22 cellular contexts compared by ENCODE assay signal in genomic region chr13:42148538-42148937, GRCh38.
DNase-seq lines count a peak whose midpoint lies in the region; ATAC-seq and TF ChIP-seq lines count a peak whose summit lies in the region.
"Had no signal": no experiment of that assay in that cellular context is flagged by ENCODE, and none has a peak within 500 bp of the region (broad histone marks: within the 10 kb centered on the region; RNA-seq: fewer than 3 reads in every experiment).

No MANE protein-coding gene starts in this region.

- no peaks in the 10 kb centered on the region for H3K27me3 Mint-ChIP-seq in activated naive CD8-positive, alpha-beta T cell
- no peaks in the 10 kb centered on the region for H3K27me3 Mint-ChIP-seq in activated naive CD8-positive, alpha-beta T cell treated with anti-CD3 and anti-CD28 coated beads for 36 hours
- H3K27me3 Mint-ChIP-seq in activated naive CD8-positive, alpha-beta T cell treated with anti-CD3 and anti-CD28 coated beads, Interleukin-2, amount 10 ng/mL, durations not matched to agents 7 days and 5 days: no peaks in the 10 kb centered on the region
- H3K27me3 Mint-ChIP-seq in naive thymus-derived CD8-positive, alpha-beta T cell: no peaks in the 10 kb centered on the region
- H3K27me3 Mint-ChIP-seq: IgD-negative memory B cell had no signal

- H3K36me3 ChIP-seq in mucosa of descending colon (ENCODE audit: low read depth) (no peaks in the 10 kb centered on the region), PC-3 (ENCODE audit: low read depth, low read length) (no peaks in the 10 kb centered on the region)
- H3K36me3 ChIP-seq: Peyer's patch had no signal

- H3K9ac ChIP-seq in PC-3 (ENCODE audit: low read length): no peak overlapping the region

- H3K27me3 ChIP-seq in PC-3 (ENCODE audit: low read length): no peaks in the 10 kb centered on the region
- H3K27me3 ChIP-seq: Peyer's patch had no signal

- no TSS peak for BruUV-seq in PC-3 (replicated peaks; lab: Mats Ljungman, UMichigan)

- no peak for DNase-seq in activated naive CD8-positive, alpha-beta T cell treated with anti-CD3 and anti-CD28 coated beads for 36 hours
- no peak for DNase-seq in activated naive CD8-positive, alpha-beta T cell treated with anti-CD3 and anti-CD28 coated beads, Interleukin-2, amount 10 ng/mL, durations not matched to agents 7 days and 5 days
- DNase-seq in naive thymus-derived CD8-positive, alpha-beta T cell: peak in 1 of 10 donors; percentile 0
- DNase-seq in mucosa of descending colon: no peak
- DNase-seq in PC-3: no peak
- DNase-seq in NCI-H774 (lab: John Stamatoyannopoulos, UW): no peak
- DNase-seq: AML-193; C1 segment of cervical spinal cord; CD8-positive, alpha-beta T cell; DMS153; MM.1S; NCI-H1092; NCI-H1436; NCI-H187 treated with DMSO at 0.1 percent for 48 hours; NCI-H226; NCI-H510A treated with DMSO at 0.1 percent for 48 hours; NCI-H748 treated with DMSO at 0.1 percent for 48 hours; NK-92 treated with Interleukin-12 subunit alpha and Interleukin-12 subunit beta, amount 100 ng/mL, for 24 hours; Peyer's patch had no signal

- H3K27ac ChIP-seq in PC-3 (ENCODE audit: low read length): no peak overlapping the region
- H3K27ac ChIP-seq: Peyer's patch had no signal

- H3K79me2 ChIP-seq in PC-3 (ENCODE audit: low read length): no peaks in the 10 kb centered on the region

- CTCF ChIA-PET in PC-3 (lab: Charles Lee): no interaction called here

- no peaks in the 10 kb centered on the region for H3K4me1 ChIP-seq in mucosa of descending colon (ENCODE audit: low read depth)
- peaks cover 10% of the 10 kb centered on the region for H3K4me1 ChIP-seq in PC-3 (ENCODE audit: insufficient read depth, low read length)
- H3K4me1 ChIP-seq: Peyer's patch had no signal

- H3K9me3 ChIP-seq in mucosa of descending colon: no peaks in the 10 kb centered on the region
- H3K9me3 ChIP-seq in PC-3 (ENCODE audit: low read length): no peaks in the 10 kb centered on the region
- H3K9me3 ChIP-seq: Peyer's patch had no signal

- H3K9me3 Mint-ChIP-seq in activated naive CD8-positive, alpha-beta T cell (ENCODE audit: low read depth): peaks cover 4% of the 10 kb centered on the region
- peaks cover 2% of the 10 kb centered on the region for H3K9me3 Mint-ChIP-seq in activated naive CD8-positive, alpha-beta T cell treated with anti-CD3 and anti-CD28 coated beads for 36 hours
- H3K9me3 Mint-ChIP-seq in activated naive CD8-positive, alpha-beta T cell treated with anti-CD3 and anti-CD28 coated beads, Interleukin-2, amount 10 ng/mL, durations not matched to agents 7 days and 5 days: no peaks in the 10 kb centered on the region
- H3K9me3 Mint-ChIP-seq in naive thymus-derived CD8-positive, alpha-beta T cell: peaks cover 0 to 7% (median 0%) of the 10 kb centered on the region in 9 donors
- H3K9me3 Mint-ChIP-seq: CD8-positive, alpha-beta T cell had no signal

- no peaks in the 10 kb centered on the region for H3K9me2 ChIP-seq in PC-3 (replicated peaks; ENCODE audit: low read length)

- H3K4me3 ChIP-seq in mucosa of descending colon: no peak overlapping the region
- H3K4me3 ChIP-seq in PC-3 (ENCODE audit: low read length): no peak overlapping the region
- H3K4me3 ChIP-seq: Peyer's patch had no signal

- no peak overlapping the region for H3K4me2 ChIP-seq in PC-3 (ENCODE audit: low read length)

- ATAC-seq in activated naive CD8-positive, alpha-beta T cell treated with anti-CD3 and anti-CD28 coated beads, Interleukin-2, amount 10 ng/mL, durations not matched to agents 7 days and 5 days (ENCODE audit: low read depth): peak; percentile 42
- ATAC-seq in naive thymus-derived CD8-positive, alpha-beta T cell: peak in 1 of 2 donors; percentile 30
- ATAC-seq in mucosa of descending colon (no peak), PC-3 (no peak)
- ATAC-seq: CD8-positive, alpha-beta T cell; SK-N-SH treated with all-trans-retinoic acid at 6 μM for 48 hours had no signal

- no peak overlapping the region for H3K27ac Mint-ChIP-seq in activated naive CD8-positive, alpha-beta T cell
- H3K27ac Mint-ChIP-seq in activated naive CD8-positive, alpha-beta T cell treated with anti-CD3 and anti-CD28 coated beads for 36 hours: no peak overlapping the region
- no peak overlapping the region for H3K27ac Mint-ChIP-seq in activated naive CD8-positive, alpha-beta T cell treated with anti-CD3 and anti-CD28 coated beads, Interleukin-2, amount 10 ng/mL, durations not matched to agents 7 days and 5 days
- peak overlapping the region in 3 of 10 donors; percentile 7 to 52 (median 50) for H3K27ac Mint-ChIP-seq in naive thymus-derived CD8-positive, alpha-beta T cell
- H3K27ac Mint-ChIP-seq: CD8-positive, alpha-beta T cell; IgD-negative memory B cell had no signal

- H3K36me3 Mint-ChIP-seq in activated naive CD8-positive, alpha-beta T cell: peaks cover 15% of the 10 kb centered on the region
- H3K36me3 Mint-ChIP-seq in activated naive CD8-positive, alpha-beta T cell treated with anti-CD3 and anti-CD28 coated beads for 36 hours: peaks cover 14% of the 10 kb centered on the region
- peaks cover 35% of the 10 kb centered on the region for H3K36me3 Mint-ChIP-seq in activated naive CD8-positive, alpha-beta T cell treated with anti-CD3 and anti-CD28 coated beads, Interleukin-2, amount 10 ng/mL, durations not matched to agents 7 days and 5 days
- H3K36me3 Mint-ChIP-seq in naive thymus-derived CD8-positive, alpha-beta T cell: peaks cover 0 to 4% (median 3%) of the 10 kb centered on the region in 3 donors

- H3F3A ChIP-seq in PC-3 (ENCODE audit: low read length, unreplicated experiment): no peaks in the 10 kb centered on the region

- POLR2A ChIA-PET in activated naive CD8-positive, alpha-beta T cell treated with anti-CD3 and anti-CD28 coated beads, Interleukin-2, amount 10 ng/mL, durations not matched to agents 7 days and 5 days (lab: Charles Lee): no interaction called here
- POLR2A ChIA-PET in naive thymus-derived CD8-positive, alpha-beta T cell (lab: Charles Lee): no interaction called here
- POLR2A ChIA-PET in PC-3 (lab: Charles Lee; ENCODE audit: unreplicated experiment): no interaction called here

- H3K4me3 Mint-ChIP-seq in activated naive CD8-positive, alpha-beta T cell: peak overlapping the region; percentile 53
- no peak overlapping the region for H3K4me3 Mint-ChIP-seq in activated naive CD8-positive, alpha-beta T cell treated with anti-CD3 and anti-CD28 coated beads for 36 hours
- no peak overlapping the region for H3K4me3 Mint-ChIP-seq in activated naive CD8-positive, alpha-beta T cell treated with anti-CD3 and anti-CD28 coated beads, Interleukin-2, amount 10 ng/mL, durations not matched to agents 7 days and 5 days
- H3K4me3 Mint-ChIP-seq in naive thymus-derived CD8-positive, alpha-beta T cell: peak overlapping the region in 9 of 10 donors; percentile 15 to 72 (median 57)
- H3K4me3 Mint-ChIP-seq: CD8-positive, alpha-beta T cell had no signal

- intact Hi-C loops in mucosa of descending colon (cut with DNase I, micrococcal nuclease) (no loop called here), PC-3 (cut with micrococcal nuclease) (no loop called here)

- TF ChIP-seq CTCF in mucosa of descending colon (IDR thresholded peaks at IDR 0.05): no peak
- TF ChIP-seq CTCF in PC-3 (conservative IDR thresholded peaks at IDR 0.05; ENCODE audit: low read depth, low read length): no peak

- peaks cover 2% of the 10 kb centered on the region; the same call in 1 of the 2 replicates for H4K20me1 ChIP-seq in PC-3 (ENCODE audit: low read length)

- no peak overlapping the region for H2AFZ ChIP-seq in PC-3 (ENCODE audit: low read length)

- peaks cover 19% of the 10 kb centered on the region for H3K4me1 Mint-ChIP-seq in activated naive CD8-positive, alpha-beta T cell (ENCODE audit: low read depth)
- H3K4me1 Mint-ChIP-seq in activated naive CD8-positive, alpha-beta T cell treated with anti-CD3 and anti-CD28 coated beads for 36 hours: peaks cover 19% of the 10 kb centered on the region
- peaks cover 17% of the 10 kb centered on the region for H3K4me1 Mint-ChIP-seq in activated naive CD8-positive, alpha-beta T cell treated with anti-CD3 and anti-CD28 coated beads, Interleukin-2, amount 10 ng/mL, durations not matched to agents 7 days and 5 days
- peaks cover 8 to 18% (median 15%) of the 10 kb centered on the region in 4 donors for H3K4me1 Mint-ChIP-seq in naive thymus-derived CD8-positive, alpha-beta T cell

Comparison
In these comparisons a context has a peak if more than half of its experiments do, and no peak if none do; other contexts are left out.
1. H3K4me3 Mint-ChIP-seq: peak in activated naive CD8-positive, alpha-beta T cell (single experiment) and naive thymus-derived CD8-positive, alpha-beta T cell (9 of 10); none in activated naive CD8-positive, alpha-beta T cell treated with anti-CD3 and anti-CD28 coated beads for 36 hours (single experiment) and activated naive CD8-positive, alpha-beta T cell treated with anti-CD3 and anti-CD28 coated beads, Interleukin-2, amount 10 ng/mL, durations not matched to agents 7 days and 5 days (single experiment).